ENCODE assay signal across 14 cellular contexts in the genomic region with DNA sequence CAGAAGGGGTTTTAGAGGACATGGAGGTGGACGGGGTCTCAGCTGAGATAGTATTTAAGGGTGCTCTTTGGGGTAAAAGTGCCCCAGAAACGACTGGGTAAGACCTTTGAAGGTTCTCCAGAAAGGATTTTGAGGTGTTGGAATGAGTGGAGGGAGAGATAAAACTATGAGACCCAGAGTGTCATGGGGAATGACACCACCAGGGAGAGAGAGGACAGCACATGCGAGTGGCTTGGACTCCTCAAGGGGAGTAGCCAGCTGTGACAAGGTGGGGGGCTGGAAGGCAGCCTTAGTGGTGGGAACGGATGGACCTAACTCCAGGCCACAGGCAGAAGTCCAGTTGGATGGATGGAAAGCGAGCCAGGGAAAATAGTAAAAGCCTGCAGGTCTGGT. TPM values are rescaled to one million over a fixed set of nuclear protein-coding genes. Genes with fewer than 3 reads are reported as not detected.
DNase-seq lines count a peak whose midpoint lies in the region; FAIRE-seq and TF ChIP-seq lines count a peak whose summit lies in the region.
"Had no signal": no experiment of that assay in that cellular context is flagged by ENCODE, and none has a peak within 500 bp of the region (broad histone marks: within the 10 kb centered on the region; RNA-seq: fewer than 3 reads in every experiment).

No MANE protein-coding gene starts in this region.

- peaks cover 15% of the 10 kb centered on the region for H3K4me1 Mint-ChIP-seq in activated naive CD4-positive, alpha-beta T cell treated with anti-CD3 and anti-CD28 coated beads, Interleukin-2, amount 10 ng/mL, durations not matched to agents 7 days and 5 days
- H3K4me1 Mint-ChIP-seq in activated naive CD4-positive, alpha-beta T cell treated with anti-CD3 and anti-CD28 coated beads for 36 hours (ENCODE audit: low read depth): peaks cover 18% of the 10 kb centered on the region
- peaks cover 13% of the 10 kb centered on the region for H3K4me1 Mint-ChIP-seq in activated CD4-positive, alpha-beta memory T cell treated with anti-CD3 and anti-CD28 coated beads, Interleukin-2, amount 10 ng/mL, durations not matched to agents 7 days and 5 days

- no peaks in the 10 kb centered on the region for H3K27me3 ChIP-seq in stomach
- H3K27me3 ChIP-seq: body of pancreas had no signal

- H3K4me3 Mint-ChIP-seq in activated naive CD4-positive, alpha-beta T cell treated with anti-CD3 and anti-CD28 coated beads, Interleukin-2, amount 10 ng/mL, durations not matched to agents 7 days and 5 days: no peak overlapping the region
- H3K4me3 Mint-ChIP-seq in activated naive CD4-positive, alpha-beta T cell treated with anti-CD3 and anti-CD28 coated beads for 36 hours: no peak overlapping the region
- H3K4me3 Mint-ChIP-seq in activated CD4-positive, alpha-beta memory T cell treated with anti-CD3 and anti-CD28 coated beads, Interleukin-2, amount 10 ng/mL, durations not matched to agents 7 days and 5 days: no peak overlapping the region

- no peaks in the 10 kb centered on the region for H3K27me3 Mint-ChIP-seq in activated naive CD4-positive, alpha-beta T cell treated with anti-CD3 and anti-CD28 coated beads, Interleukin-2, amount 10 ng/mL, durations not matched to agents 7 days and 5 days
- no peaks in the 10 kb centered on the region for H3K27me3 Mint-ChIP-seq in activated naive CD4-positive, alpha-beta T cell treated with anti-CD3 and anti-CD28 coated beads for 36 hours (ENCODE audit: low read depth)
- no peaks in the 10 kb centered on the region for H3K27me3 Mint-ChIP-seq in activated CD4-positive, alpha-beta memory T cell treated with anti-CD3 and anti-CD28 coated beads, Interleukin-2, amount 10 ng/mL, durations not matched to agents 7 days and 5 days
- H3K27me3 Mint-ChIP-seq: T-cell had no signal

- no peak overlapping the region for H3K4me3 ChIP-seq in stomach
- H3K4me3 ChIP-seq: body of pancreas, mucosa of descending colon had no signal

- TF ChIP-seq POLR2A in stomach (IDR thresholded peaks at IDR 0.05): no peak
- no peak for TF ChIP-seq POLR2A in H54 (IDR thresholded peaks at IDR 0.05; ENCODE audit: low read depth, low read length)

- TF ChIP-seq CTCF in stomach (IDR thresholded peaks at IDR 0.05): no peak
- no peak for TF ChIP-seq CTCF in D721Med (IDR thresholded peaks at IDR 0.05; ENCODE audit: insufficient read depth, missing control alignments)

- CTCF ChIA-PET in activated naive CD4-positive, alpha-beta T cell treated with anti-CD3 and anti-CD28 coated beads, Interleukin-2, amount 10 ng/mL, durations not matched to agents 7 days and 5 days (lab: Charles Lee): interaction anchor here (1.2 kb wide), 1 partner anchor 103 kb away, joined by 3 read pairs; no protein-coding TSS in a partner anchor
- CTCF ChIA-PET in activated naive CD4-positive, alpha-beta T cell treated with anti-CD3 and anti-CD28 coated beads for 36 hours (lab: Charles Lee): interaction anchor here (1.1 kb wide), 1 partner anchor 102 kb away, joined by 3 read pairs; no protein-coding TSS in a partner anchor
- CTCF ChIA-PET in activated CD4-positive, alpha-beta memory T cell treated with anti-CD3 and anti-CD28 coated beads, Interleukin-2, amount 10 ng/mL, durations not matched to agents 7 days and 5 days (lab: Charles Lee): interaction anchor here (1.4 kb wide), 1 partner anchor 103 kb away, joined by 3 read pairs; no protein-coding TSS in a partner anchor

- no peak for DNase-seq in activated naive CD4-positive, alpha-beta T cell treated with anti-CD3 and anti-CD28 coated beads, Interleukin-2, amount 10 ng/mL, durations not matched to agents 7 days and 5 days
- no peak for DNase-seq in activated naive CD4-positive, alpha-beta T cell treated with anti-CD3 and anti-CD28 coated beads for 36 hours
- no peak for DNase-seq in activated CD4-positive, alpha-beta memory T cell treated with anti-CD3 and anti-CD28 coated beads, Interleukin-2, amount 10 ng/mL, durations not matched to agents 7 days and 5 days
- peak; percentile 49 for DNase-seq in islet precursor cell
- DNase-seq in stomach: no peak
- DNase-seq in A172 (ENCODE audit: low spot score): no peak
- DNase-seq in H54 (ENCODE audit: insufficient read length, low spot score): no peak
- no peak for DNase-seq in D721Med (ENCODE audit: insufficient read length, low spot score)
- DNase-seq: NCI-H2081 treated with DMSO at 0.1 percent for 48 hours had no signal

- no peak for FAIRE-seq in H54 (lab: Jason Lieb, UNC)
- FAIRE-seq in D721Med (lab: Jason Lieb, UNC): no peak
- FAIRE-seq: urothelium cell line had no signal

- H3K9me3 Mint-ChIP-seq in activated naive CD4-positive, alpha-beta T cell treated with anti-CD3 and anti-CD28 coated beads, Interleukin-2, amount 10 ng/mL, durations not matched to agents 7 days and 5 days: no peaks in the 10 kb centered on the region
- H3K9me3 Mint-ChIP-seq in activated naive CD4-positive, alpha-beta T cell treated with anti-CD3 and anti-CD28 coated beads for 36 hours: no peaks in the 10 kb centered on the region
- no peaks in the 10 kb centered on the region for H3K9me3 Mint-ChIP-seq in activated CD4-positive, alpha-beta memory T cell treated with anti-CD3 and anti-CD28 coated beads, Interleukin-2, amount 10 ng/mL, durations not matched to agents 7 days and 5 days
- H3K9me3 Mint-ChIP-seq: T-cell had no signal

- H3K9me3 ChIP-seq in stomach: no peaks in the 10 kb centered on the region
- H3K9me3 ChIP-seq: body of pancreas, mucosa of descending colon had no signal

- peak overlapping the region in 3 of 5 donors; percentile 0 to 57 (median 7) for H3K27ac ChIP-seq in stomach
- H3K27ac ChIP-seq: epithelial cell of prostate had no signal

- 73 to 80% (median 78%) methylated on average over 5 of the region's 5 CpGs for WGBS in stomach, 5 donors

- peaks cover 0 to 41% (median 37%) of the 10 kb centered on the region in 4 donors for H3K36me3 ChIP-seq in stomach

- intact Hi-C loops in activated naive CD4-positive, alpha-beta T cell treated with anti-CD3 and anti-CD28 coated beads for 36 hours (cut with micrococcal nuclease): no loop called here
- intact Hi-C loops in stomach (cut with DNase I; ENCODE audit: low total_unique reads): no loop called here

- H3K27ac Mint-ChIP-seq in activated naive CD4-positive, alpha-beta T cell treated with anti-CD3 and anti-CD28 coated beads, Interleukin-2, amount 10 ng/mL, durations not matched to agents 7 days and 5 days: peak overlapping the region; percentile 39
- no peak overlapping the region for H3K27ac Mint-ChIP-seq in activated naive CD4-positive, alpha-beta T cell treated with anti-CD3 and anti-CD28 coated beads for 36 hours
- peak overlapping the region; percentile 1 for H3K27ac Mint-ChIP-seq in activated CD4-positive, alpha-beta memory T cell treated with anti-CD3 and anti-CD28 coated beads, Interleukin-2, amount 10 ng/mL, durations not matched to agents 7 days and 5 days

- POLR2A ChIA-PET in activated CD4-positive, alpha-beta memory T cell treated with anti-CD3 and anti-CD28 coated beads, Interleukin-2, amount 10 ng/mL, durations not matched to agents 7 days and 5 days (lab: Charles Lee): no interaction called here

- H3K36me3 Mint-ChIP-seq in activated naive CD4-positive, alpha-beta T cell treated with anti-CD3 and anti-CD28 coated beads, Interleukin-2, amount 10 ng/mL, durations not matched to agents 7 days and 5 days: peaks cover 7% of the 10 kb centered on the region
- H3K36me3 Mint-ChIP-seq in activated naive CD4-positive, alpha-beta T cell treated with anti-CD3 and anti-CD28 coated beads for 36 hours (ENCODE audit: low read depth): peaks cover 12% of the 10 kb centered on the region
- H3K36me3 Mint-ChIP-seq in activated CD4-positive, alpha-beta memory T cell treated with anti-CD3 and anti-CD28 coated beads, Interleukin-2, amount 10 ng/mL, durations not matched to agents 7 days and 5 days (ENCODE audit: low read depth): no peaks in the 10 kb centered on the region

- TF ChIP-seq EP300 in stomach (IDR thresholded peaks at IDR 0.05): no peak

- H3K4me1 ChIP-seq in stomach: peaks cover 0 to 16% (median 7%) of the 10 kb centered on the region in 4 donors
- H3K4me1 ChIP-seq: body of pancreas had no signal

RNA-seq across cellular contexts. Expression of a gene that starts 19.2 kb away (rescaled TPM):
- under 1 TPM; 0.38 to 0.67 TPM for total RNA-seq in activated naive CD4-positive, alpha-beta T cell treated with anti-CD3 and anti-CD28 coated beads for 36 hours
- under 1 TPM; 0.53 to 0.63 TPM for total RNA-seq in activated CD4-positive, alpha-beta memory T cell treated with anti-CD3 and anti-CD28 coated beads, Interleukin-2, amount 10 ng/mL, durations not matched to agents 7 days and 5 days
- total RNA-seq in stomach: 10 to 100 TPM in 3 of 5 donors, 1 to 10 TPM in 2; 4.3 to 19.3 (median 13.4) TPM
- polyA plus RNA-seq in stomach: 1 to 10 TPM; 1.1 to 4.9 (median 2.4) TPM
- total RNA-seq in A172 (2014; rRNA removed; shearing (Covaris generic)): 9.8 and 13.0 TPM in 2 replicates
